In genomic region chr9:94649100-94649855, GRCh38 we compare ENCODE assay signal across 12 cellular contexts. TPM values are rescaled to one million over a fixed set of nuclear protein-coding genes. Genes with fewer than 3 reads are reported as not detected.
DNase-seq lines count a peak whose midpoint lies in the region; ATAC-seq and TF ChIP-seq lines count a peak whose summit lies in the region.
"Had no signal": no experiment of that assay in that cellular context is flagged by ENCODE, and none has a peak within 500 bp of the region (broad histone marks: within the 10 kb centered on the region; RNA-seq: fewer than 3 reads in every experiment).

No MANE protein-coding gene starts in this region.

- peaks cover 0 to 8% of the 10 kb centered on the region in 2 donors for H3K4me1 ChIP-seq in lung (ENCODE audit: control insufficient read depth in 2 of 2, insufficient read depth in 2 of 2, low read length in 2 of 2)

- 49 to 64% methylated on average over 14 of the region's 14 CpGs for WGBS in lung, 2 donors

- H3K9me3 ChIP-seq in lung (ENCODE audit: control insufficient read depth in 2 of 2, insufficient read depth in 1 of 2, low read length in 1 of 2), result no peaks in the 10 kb centered on the region
- H3K9me3 ChIP-seq: tibial nerve had no signal

- H3K27me3 ChIP-seq in lung (ENCODE audit: control insufficient read depth, insufficient read depth), result no peaks in the 10 kb centered on the region
- H3K27me3 ChIP-seq: tibial nerve had no signal

- no peaks in the 10 kb centered on the region for H3K36me3 ChIP-seq in lung (ENCODE audit: control insufficient read depth in 2 of 2, insufficient read depth in 2 of 2, low read length in 2 of 2)
- H3K36me3 ChIP-seq: tibial nerve had no signal

- no peak for TF ChIP-seq CTCF in AG09319 (IDR thresholded peaks at IDR 0.05; ENCODE audit: low read depth, low read length)
- no peak for TF ChIP-seq CTCF in lung (IDR thresholded peaks at IDR 0.05; ENCODE audit: control extremely low read depth, extremely low read depth)

- H3K4me3 ChIP-seq in lung, result no peak overlapping the region
- H3K4me3 ChIP-seq: tibial nerve had no signal

- peak; percentile 23 for DNase-seq in AG09319 (ENCODE audit: extremely low read depth, low read depth)
- peak; percentile 88 to 93 for DNase-seq in Kasumi-1 (lab: John Stamatoyannopoulos, UW)
- DNase-seq in amniotic epithelial cell (ENCODE audit: low read depth), result peak; percentile 17
- DNase-seq in lung (ENCODE audit: low spot score), result peak; percentile 41
- DNase-seq in NK-92 (lab: John Stamatoyannopoulos, UW; ENCODE audit: unreplicated experiment), result no peak
- DNase-seq in DMS53 treated with DMSO at 0.1 percent for 48 hours (lab: John Stamatoyannopoulos, UW; ENCODE audit: unreplicated experiment), result no peak
- DNase-seq: activated T-cell treated with anti-CD3 and anti-CD28 coated beads, Interleukin-2, amount 50 U/mL, for 1 hour; COR-L47; dermis blood vessel endothelial cell had no signal

- H3K27ac ChIP-seq in lung (ENCODE audit: low read depth in 1 of 2, low read length in 1 of 2), result peak overlapping the region in 1 of 2 donors; percentile 76

- peak; percentile 74 for ATAC-seq in lung (ENCODE audit: insufficient read depth, low FRiP score)
- no peak for ATAC-seq in HG02623 (IDR thresholded peaks at IDR 0.05; ENCODE audit: unreplicated experiment)
- ATAC-seq in HG03159 (IDR thresholded peaks at IDR 0.05; ENCODE audit: unreplicated experiment), result no peak

RNA-seq across cellular contexts. Expression of gene FBP1, which starts 10.0 kb away (rescaled TPM):
- total RNA-seq in lung, result 100 to 1,000 TPM in 1 of 2 donors, 10 to 100 TPM in 1; 17.1 to 238 TPM
- polyA plus RNA-seq in lung, result 100 to 1,000 TPM in 1 of 2 donors, 10 to 100 TPM in 1; 69.3 to 259 TPM

RNA-seq across cellular contexts. Expression of gene FBP2, which starts 55.7 kb away (rescaled TPM):
- total RNA-seq in lung, result under 1 TPM in 1 of 2 donors, not detected in 1; 0.88 TPM
- polyA plus RNA-seq in lung, result under 1 TPM in 1 of 2 donors, not detected in 1; 0.02 TPM
- total RNA-seq: dermis blood vessel endothelial cell, tibial nerve had no signal

Comparison
In these comparisons a context has a peak if more than half of its experiments do, and no peak if none do; other contexts are left out.
1. DNase-seq: peak in AG09319 (single experiment), Kasumi-1 (2 of 2), amniotic epithelial cell (single experiment) and lung (single experiment); none in NK-92 (single experiment) and DMS53 treated with DMSO at 0.1 percent for 48 hours (single experiment).